Comparison of ENCODE assay signal across 32 cellular contexts in the genomic region with DNA sequence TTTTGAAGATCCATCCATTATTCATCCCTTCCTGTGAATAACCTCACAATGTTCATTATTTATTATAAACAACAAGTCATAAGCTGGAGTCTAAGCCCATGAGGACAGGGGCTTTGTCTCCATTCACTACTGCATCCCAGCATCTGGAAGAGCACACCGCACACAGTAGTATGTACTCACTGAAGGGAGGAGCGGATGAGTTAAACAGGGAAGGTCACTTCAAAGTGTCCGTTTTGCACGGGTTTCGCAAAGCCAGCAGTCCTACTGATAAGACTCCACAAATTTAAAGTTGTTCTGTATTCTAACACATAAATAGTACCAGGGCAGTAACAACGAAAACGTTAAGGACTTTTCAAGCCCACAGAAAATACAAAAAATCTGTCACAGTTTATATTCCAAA.
"Had no signal": no experiment of that assay in that cellular context is flagged by ENCODE, and none has a peak within 500 bp of the region (broad histone marks: within the 10 kb centered on the region; RNA-seq: fewer than 3 reads in every experiment).

No MANE protein-coding gene starts in this region.

- DNase-seq: activated CD4-positive, alpha-beta memory T cell treated with anti-CD3 and anti-CD28 coated beads, Interleukin-2, amount 10 ng/mL, durations not matched to agents 7 days and 5 days; activated CD4-positive, alpha-beta T cell treated with anti-CD3 and anti-CD28 coated beads for 1 hour; activated CD4-positive, alpha-beta T cell treated with anti-CD3 and anti-CD28 coated beads for 48 hours; activated CD4-positive, CD25-positive, alpha-beta regulatory T cell; activated CD8-positive, alpha-beta memory T cell treated with anti-CD3 and anti-CD28 coated beads for 24 hours; activated CD8-positive, alpha-beta memory T cell treated with anti-CD3 and anti-CD28 coated beads, Interleukin-2, amount 10 ng/mL, durations not matched to agents 7 days and 5 days; activated CD8-positive, alpha-beta memory T cell treated with anti-CD3 and anti-CD28 coated beads, Interleukin-2, amount 50 U/mL, for 48 hours; activated effector memory CD4-positive, alpha-beta T cell treated with Interleukin-2 at 50 U/mL for 16 hours; activated naive CD4-positive, alpha-beta T cell; activated naive CD8-positive, alpha-beta T cell treated with anti-CD3 and anti-CD28 coated beads, Interleukin-2, amount 10 ng/mL, durations not matched to agents 7 days and 5 days; activated T-cell treated with anti-CD3 and anti-CD28 coated beads, Interleukin-2, amount 50 U/mL, for 48 hours; amygdala; MM.1S; MV-4-11; NCI-H1092; NCI-H1436 treated with DMSO at 0.1 percent for 48 hours; NCI-H1694 treated with DMSO at 0.1 percent for 48 hours; NCI-H2029; NCI-H2171; NCI-H510A; NCI-H526; NCI-H748 treated with DMSO at 0.1 percent for 48 hours; NK-92 treated with Interleukin-12 subunit alpha and Interleukin-12 subunit beta, amount 100 ng/mL, for 24 hours; PC-3; Peyer's patch; RPMI8226; T1000; WERI-Rb-1 had no signal

- H3K4me3 ChIP-seq: ascending aorta, cardiac muscle cell, Peyer's patch had no signal

- H3K9ac ChIP-seq: KMS-11 had no signal

- H3K9me3 ChIP-seq: ascending aorta, Peyer's patch had no signal

- H3K27ac ChIP-seq: ascending aorta, cardiac muscle cell, KMS-11, Peyer's patch, WERI-Rb-1 had no signal

- H3K36me3 Mint-ChIP-seq: activated CD8-positive, alpha-beta memory T cell treated with anti-CD3 and anti-CD28 coated beads, Interleukin-2, amount 10 ng/mL, durations not matched to agents 7 days and 5 days; activated naive CD4-positive, alpha-beta T cell treated with anti-CD3 and anti-CD28 coated beads, Interleukin-2, amount 50 U/mL, for 24 hours; activated naive CD8-positive, alpha-beta T cell treated with anti-CD3 and anti-CD28 coated beads, Interleukin-2, amount 10 ng/mL, durations not matched to agents 7 days and 5 days had no signal

- H3K27me3 ChIP-seq: ascending aorta, cardiac muscle cell, Peyer's patch had no signal

- H3K9me3 Mint-ChIP-seq: activated CD4-positive, alpha-beta memory T cell treated with anti-CD3 and anti-CD28 coated beads, Interleukin-2, amount 10 ng/mL, durations not matched to agents 7 days and 5 days; activated naive CD4-positive, alpha-beta T cell treated with anti-CD3 and anti-CD28 coated beads, Interleukin-2, amount 50 U/mL, for 24 hours; activated naive CD8-positive, alpha-beta T cell treated with anti-CD3 and anti-CD28 coated beads, Interleukin-2, amount 10 ng/mL, durations not matched to agents 7 days and 5 days had no signal

- H3K36me3 ChIP-seq: ascending aorta, cardiac muscle cell, Peyer's patch, WERI-Rb-1 had no signal

- H3K4me1 Mint-ChIP-seq: activated CD4-positive, alpha-beta memory T cell treated with anti-CD3 and anti-CD28 coated beads, Interleukin-2, amount 10 ng/mL, durations not matched to agents 7 days and 5 days; activated CD8-positive, alpha-beta memory T cell treated with anti-CD3 and anti-CD28 coated beads, Interleukin-2, amount 10 ng/mL, durations not matched to agents 7 days and 5 days; activated naive CD4-positive, alpha-beta T cell treated with anti-CD3 and anti-CD28 coated beads, Interleukin-2, amount 50 U/mL, for 24 hours; activated naive CD8-positive, alpha-beta T cell treated with anti-CD3 and anti-CD28 coated beads, Interleukin-2, amount 10 ng/mL, durations not matched to agents 7 days and 5 days had no signal

- H3K27me3 Mint-ChIP-seq: activated CD4-positive, alpha-beta memory T cell treated with anti-CD3 and anti-CD28 coated beads, Interleukin-2, amount 10 ng/mL, durations not matched to agents 7 days and 5 days; activated naive CD4-positive, alpha-beta T cell treated with anti-CD3 and anti-CD28 coated beads, Interleukin-2, amount 50 U/mL, for 24 hours; activated naive CD8-positive, alpha-beta T cell treated with anti-CD3 and anti-CD28 coated beads, Interleukin-2, amount 10 ng/mL, durations not matched to agents 7 days and 5 days had no signal

- H3K4me3 Mint-ChIP-seq: activated CD4-positive, alpha-beta memory T cell treated with anti-CD3 and anti-CD28 coated beads, Interleukin-2, amount 10 ng/mL, durations not matched to agents 7 days and 5 days; activated CD8-positive, alpha-beta memory T cell treated with anti-CD3 and anti-CD28 coated beads, Interleukin-2, amount 10 ng/mL, durations not matched to agents 7 days and 5 days; activated naive CD4-positive, alpha-beta T cell treated with anti-CD3 and anti-CD28 coated beads, Interleukin-2, amount 50 U/mL, for 24 hours; activated naive CD8-positive, alpha-beta T cell treated with anti-CD3 and anti-CD28 coated beads, Interleukin-2, amount 10 ng/mL, durations not matched to agents 7 days and 5 days had no signal

- H3K27ac Mint-ChIP-seq: activated CD4-positive, alpha-beta memory T cell treated with anti-CD3 and anti-CD28 coated beads, Interleukin-2, amount 10 ng/mL, durations not matched to agents 7 days and 5 days; activated CD8-positive, alpha-beta memory T cell treated with anti-CD3 and anti-CD28 coated beads, Interleukin-2, amount 10 ng/mL, durations not matched to agents 7 days and 5 days; activated naive CD4-positive, alpha-beta T cell treated with anti-CD3 and anti-CD28 coated beads, Interleukin-2, amount 50 U/mL, for 24 hours; activated naive CD8-positive, alpha-beta T cell treated with anti-CD3 and anti-CD28 coated beads, Interleukin-2, amount 10 ng/mL, durations not matched to agents 7 days and 5 days had no signal

- ATAC-seq: activated CD8-positive, alpha-beta memory T cell treated with anti-CD3 and anti-CD28 coated beads, Interleukin-2, amount 10 ng/mL, durations not matched to agents 7 days and 5 days; PC-3 had no signal

- H3K4me1 ChIP-seq: ascending aorta, Peyer's patch had no signal
